In the genomic region with DNA sequence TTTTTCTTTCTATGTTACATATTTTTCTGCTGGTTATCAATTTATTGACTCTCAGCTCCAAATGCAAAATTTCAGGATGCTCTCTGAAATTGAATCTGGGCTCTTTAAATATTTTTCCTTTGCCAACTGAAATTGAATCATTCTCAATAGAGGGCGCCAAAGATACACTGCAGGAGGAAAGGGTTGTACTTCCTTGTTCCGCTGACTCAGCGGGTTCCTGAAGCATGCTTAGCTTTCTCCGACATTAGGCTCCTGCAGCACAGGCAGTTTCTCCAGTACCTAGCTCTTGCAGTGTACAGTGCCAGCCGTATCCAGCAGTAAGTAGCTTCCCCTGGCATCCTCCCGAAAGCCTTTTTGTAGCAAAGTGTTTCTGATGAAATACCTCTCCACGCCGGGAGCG, we compare ENCODE assay signal across 8 cellular contexts.
DNase-seq lines count a peak whose midpoint lies in the region; ATAC-seq and TF ChIP-seq lines count a peak whose summit lies in the region.

No MANE protein-coding gene starts in this region.

- TF ChIP-seq CTCF in C4-2B (conservative IDR thresholded peaks at IDR 0.05): peak; percentile 81

- intact Hi-C loops in head of caudate nucleus (cut with DNase I): no loop called here

- DNase-seq in NCI-H1417 (lab: John Stamatoyannopoulos, UW): peak; percentile 63 to 90 (median 73)
- peak in 37 of 42 donors; percentile 1 to 69 (median 33) for DNase-seq in head of caudate nucleus
- DNase-seq in stromal cell of bone marrow (ENCODE audit: low read depth): peak; percentile 0

- peak; percentile 66 for ATAC-seq in GM18858 (IDR thresholded peaks at IDR 0.05; ENCODE audit: unreplicated experiment)
- peak; percentile 92 for ATAC-seq in SK-N-SH treated with all-trans-retinoic acid at 6 μM for 48 hours
- no peak for ATAC-seq in HG02981 (IDR thresholded peaks at IDR 0.05; ENCODE audit: unreplicated experiment)
- ATAC-seq in HG03175 (IDR thresholded peaks at IDR 0.05; ENCODE audit: unreplicated experiment): no peak

- H3K27ac ChIP-seq in C4-2B: peak overlapping the region; percentile 65

TF ChIP-seq in SK-N-SH treated with all-trans-retinoic acid at 6 μM for 48 hours, 23 proteins besides CTCF, POLR2A, EP300 and RAD21:
- TF ChIP-seq BACH2 (CRISPR knock-in tag; IDR thresholded peaks at IDR 0.05; ENCODE audit: borderline replicate concordance) (no peak), ESRRG (CRISPR knock-in tag; IDR thresholded peaks at IDR 0.05) (no peak), CSRNP3 (CRISPR knock-in tag; IDR thresholded peaks at IDR 0.05) (no peak), RARB (CRISPR knock-in tag; IDR thresholded peaks at IDR 0.05) (no peak), CSDC2 (CRISPR knock-in tag; IDR thresholded peaks at IDR 0.05) (no peak), ZNF8 (CRISPR knock-in tag; IDR thresholded peaks at IDR 0.05) (no peak), SNAI2 (CRISPR knock-in tag; IDR thresholded peaks at IDR 0.05) (no peak), ZNF70 (CRISPR knock-in tag; IDR thresholded peaks at IDR 0.05) (no peak), ZC3H10 (CRISPR knock-in tag; IDR thresholded peaks at IDR 0.05) (no peak), PPARA (CRISPR knock-in tag; IDR thresholded peaks at IDR 0.05; ENCODE audit: borderline replicate concordance) (no peak), ZNF565 (CRISPR knock-in tag; conservative IDR thresholded peaks at IDR 0.05; ENCODE audit: low read depth) (no peak), ISL1 (CRISPR knock-in tag; IDR thresholded peaks at IDR 0.05) (no peak)
- TF ChIP-seq, protein P1, sequence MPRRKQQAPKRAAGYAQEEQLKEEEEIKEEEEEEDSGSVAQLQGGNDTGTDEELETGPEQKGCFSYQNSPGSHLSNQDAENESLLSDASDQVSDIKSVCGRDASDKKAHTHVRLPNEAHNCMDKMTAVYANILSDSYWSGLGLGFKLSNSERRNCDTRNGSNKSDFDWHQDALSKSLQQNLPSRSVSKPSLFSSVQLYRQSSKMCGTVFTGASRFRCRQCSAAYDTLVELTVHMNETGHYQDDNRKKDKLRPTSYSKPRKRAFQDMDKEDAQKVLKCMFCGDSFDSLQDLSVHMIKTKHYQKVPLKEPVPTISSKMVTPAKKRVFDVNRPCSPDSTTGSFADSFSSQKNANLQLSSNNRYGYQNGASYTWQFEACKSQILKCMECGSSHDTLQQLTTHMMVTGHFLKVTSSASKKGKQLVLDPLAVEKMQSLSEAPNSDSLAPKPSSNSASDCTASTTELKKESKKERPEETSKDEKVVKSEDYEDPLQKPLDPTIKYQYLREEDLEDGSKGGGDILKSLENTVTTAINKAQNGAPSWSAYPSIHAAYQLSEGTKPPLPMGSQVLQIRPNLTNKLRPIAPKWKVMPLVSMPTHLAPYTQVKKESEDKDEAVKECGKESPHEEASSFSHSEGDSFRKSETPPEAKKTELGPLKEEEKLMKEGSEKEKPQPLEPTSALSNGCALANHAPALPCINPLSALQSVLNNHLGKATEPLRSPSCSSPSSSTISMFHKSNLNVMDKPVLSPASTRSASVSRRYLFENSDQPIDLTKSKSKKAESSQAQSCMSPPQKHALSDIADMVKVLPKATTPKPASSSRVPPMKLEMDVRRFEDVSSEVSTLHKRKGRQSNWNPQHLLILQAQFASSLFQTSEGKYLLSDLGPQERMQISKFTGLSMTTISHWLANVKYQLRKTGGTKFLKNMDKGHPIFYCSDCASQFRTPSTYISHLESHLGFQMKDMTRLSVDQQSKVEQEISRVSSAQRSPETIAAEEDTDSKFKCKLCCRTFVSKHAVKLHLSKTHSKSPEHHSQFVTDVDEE (CRISPR knock-in tag; IDR thresholded peaks at IDR 0.05): no peak
- TF ChIP-seq, protein P2, sequence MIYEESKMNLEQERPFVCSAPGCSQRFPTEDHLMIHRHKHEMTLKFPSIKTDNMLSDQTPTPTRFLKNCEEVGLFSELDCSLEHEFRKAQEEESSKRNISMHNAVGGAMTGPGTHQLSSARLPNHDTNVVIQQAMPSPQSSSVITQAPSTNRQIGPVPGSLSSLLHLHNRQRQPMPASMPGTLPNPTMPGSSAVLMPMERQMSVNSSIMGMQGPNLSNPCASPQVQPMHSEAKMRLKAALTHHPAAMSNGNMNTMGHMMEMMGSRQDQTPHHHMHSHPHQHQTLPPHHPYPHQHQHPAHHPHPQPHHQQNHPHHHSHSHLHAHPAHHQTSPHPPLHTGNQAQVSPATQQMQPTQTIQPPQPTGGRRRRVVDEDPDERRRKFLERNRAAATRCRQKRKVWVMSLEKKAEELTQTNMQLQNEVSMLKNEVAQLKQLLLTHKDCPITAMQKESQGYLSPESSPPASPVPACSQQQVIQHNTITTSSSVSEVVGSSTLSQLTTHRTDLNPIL (CRISPR knock-in tag; IDR thresholded peaks at IDR 0.05; ENCODE audit: low read depth): no peak

Comparison
In these comparisons a context has a peak if more than half of its experiments do, and no peak if none do; other contexts are left out.
1. ATAC-seq: peak in GM18858 (single experiment) and SK-N-SH treated with all-trans-retinoic acid at 6 μM for 48 hours (single experiment); none in HG02981 (single experiment) and HG03175 (single experiment).
2. DNase-seq: peak in every context shown above with its lines; median percentile 73 in NCI-H1417; 33 in head of caudate nucleus; 0 in stromal cell of bone marrow.